Comparison of ENCODE assay signal across 9 cellular contexts in the genomic region with DNA sequence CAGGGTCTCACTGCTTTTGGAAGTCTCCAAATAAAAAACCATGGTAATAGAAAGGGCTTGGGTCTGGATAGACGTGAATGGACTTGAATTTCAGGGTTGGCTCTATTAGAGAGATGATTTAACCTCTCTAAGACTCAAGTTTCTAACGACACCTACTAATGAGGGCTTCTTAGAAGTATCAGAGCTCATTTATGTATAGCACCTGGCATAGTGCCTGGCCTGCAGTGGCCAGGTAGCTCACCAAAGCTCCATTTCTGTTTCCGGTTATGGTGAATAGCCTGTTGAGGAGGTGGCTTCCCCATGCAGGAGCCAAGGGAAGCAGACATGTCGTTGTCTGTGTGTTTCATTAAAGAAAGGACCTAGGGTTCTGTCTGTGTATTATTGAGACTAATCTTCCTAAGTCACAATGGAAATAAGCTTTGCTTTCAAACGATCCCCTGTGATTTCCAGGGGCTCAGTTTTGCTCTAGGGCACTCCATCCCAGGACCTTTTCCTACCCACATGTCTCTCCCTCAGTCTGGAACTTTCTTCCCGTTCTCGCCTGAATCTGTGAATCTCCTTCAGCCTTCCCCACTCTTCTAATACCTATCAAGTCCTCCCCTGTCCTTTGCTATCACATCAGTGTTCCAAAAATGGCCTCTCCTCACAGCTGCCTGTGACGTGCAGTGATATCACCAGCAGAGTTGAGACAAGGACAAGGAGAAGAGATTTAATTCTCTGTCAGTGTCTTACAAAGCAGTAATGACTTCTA.
DNase-seq lines count a peak whose midpoint lies in the region; ATAC-seq and TF ChIP-seq lines count a peak whose summit lies in the region.
"Had no signal": no experiment of that assay in that cellular context is flagged by ENCODE, and none has a peak within 500 bp of the region (broad histone marks: within the 10 kb centered on the region; RNA-seq: fewer than 3 reads in every experiment).

No MANE protein-coding gene starts in this region.

- H3K9me3 ChIP-seq in ascending aorta (no peaks in the 10 kb centered on the region), mucosa of descending colon (no peaks in the 10 kb centered on the region), transverse colon (no peaks in the 10 kb centered on the region)

- TF ChIP-seq POLR2A in transverse colon (IDR thresholded peaks at IDR 0.05): no peak

- WGBS in transverse colon (ENCODE audit: low coverage in 1 of 2), 2 donors: 50 to 62% methylated on average over 6 to 8 of the region's 8 CpGs

- in situ Hi-C loops in transverse colon (cut with MboI; ENCODE audit: low pct_ligation_motif_present in 1 of 4, low pct_unique_long_range_greater_than_20kb in 1 of 4, low sequenced_read_pairs in 3 of 4): no loop called here

- H3K27me3 ChIP-seq in ascending aorta: no peaks in the 10 kb centered on the region
- no peaks in the 10 kb centered on the region for H3K27me3 ChIP-seq in transverse colon

- peak overlapping the region in 1 of 2 donors; percentile 19 for H3K4me3 ChIP-seq in ascending aorta
- no peak overlapping the region for H3K4me3 ChIP-seq in mucosa of descending colon
- no peak overlapping the region for H3K4me3 ChIP-seq in transverse colon

- H3K4me1 Mint-ChIP-seq in T-helper 1 cell treated with Interleukin-12 subunit alpha and Interleukin-12 subunit beta and Interleukin-4 antibody, amounts not matched to agents 30 μg/mL and 1 μg/mL, for 36 hours (ENCODE audit: low read depth): peaks cover 33% of the 10 kb centered on the region
- peaks cover 64% of the 10 kb centered on the region for H3K4me1 Mint-ChIP-seq in activated T-cell treated with anti-CD3 and anti-CD28 coated beads, Interleukin-2, amount 50 U/mL, for 72 hours (ENCODE audit: low read depth)

- H3K4me3 Mint-ChIP-seq in T-helper 1 cell treated with Interleukin-12 subunit alpha and Interleukin-12 subunit beta and Interleukin-4 antibody, amounts not matched to agents 30 μg/mL and 1 μg/mL, for 36 hours: no peak overlapping the region
- peak overlapping the region in 1 of 2 donors; percentile 9 for H3K4me3 Mint-ChIP-seq in activated T-cell treated with anti-CD3 and anti-CD28 coated beads, Interleukin-2, amount 50 U/mL, for 72 hours

- no peaks in the 10 kb centered on the region for H3K36me3 ChIP-seq in ascending aorta
- H3K36me3 ChIP-seq in mucosa of descending colon (ENCODE audit: low read depth): no peaks in the 10 kb centered on the region
- H3K36me3 ChIP-seq in transverse colon: peaks cover 0 to 8% (median 0%) of the 10 kb centered on the region in 4 donors

- TF ChIP-seq CTCF in ascending aorta (IDR thresholded peaks at IDR 0.05) (no peak), mucosa of descending colon (IDR thresholded peaks at IDR 0.05) (no peak), transverse colon (IDR thresholded peaks at IDR 0.05) (no peak)

- TF ChIP-seq EP300 in transverse colon (IDR thresholded peaks at IDR 0.05; ENCODE audit: low read depth): no peak

- no peaks in the 10 kb centered on the region for H3K9me3 Mint-ChIP-seq in T-helper 1 cell treated with Interleukin-12 subunit alpha and Interleukin-12 subunit beta and Interleukin-4 antibody, amounts not matched to agents 30 μg/mL and 1 μg/mL, for 36 hours
- no peaks in the 10 kb centered on the region for H3K9me3 Mint-ChIP-seq in activated T-cell treated with anti-CD3 and anti-CD28 coated beads, Interleukin-2, amount 50 U/mL, for 72 hours

- peaks cover 49% of the 10 kb centered on the region for H3K36me3 Mint-ChIP-seq in T-helper 1 cell treated with Interleukin-12 subunit alpha and Interleukin-12 subunit beta and Interleukin-4 antibody, amounts not matched to agents 30 μg/mL and 1 μg/mL, for 36 hours (ENCODE audit: low read depth)
- peaks cover 1 to 21% of the 10 kb centered on the region in 2 donors for H3K36me3 Mint-ChIP-seq in activated T-cell treated with anti-CD3 and anti-CD28 coated beads, Interleukin-2, amount 50 U/mL, for 72 hours (ENCODE audit: insufficient read depth in 2 of 2)

- H3K4me1 ChIP-seq in ascending aorta (peaks cover 30 to 74% of the 10 kb centered on the region in 2 donors), mucosa of descending colon (ENCODE audit: low read depth) (peaks cover 32% of the 10 kb centered on the region), transverse colon (peaks cover 35 to 85% (median 57%) of the 10 kb centered on the region in 4 donors)

- peak overlapping the region; percentile 93 for H3K27ac ChIP-seq in ascending aorta
- peak overlapping the region; percentile 74 to 87 (median 82) for H3K27ac ChIP-seq in transverse colon

- intact Hi-C loops in ascending aorta (cut with DNase I) (loop anchor here (5.0 to 10.0 kb wide), 2 partner anchors 61 to 107 kb away; no protein-coding TSS in a partner anchor), mucosa of descending colon (cut with DNase I, micrococcal nuclease) (no loop called here), transverse colon (cut with DNase I; ENCODE audit: low total_unique reads) (loop anchor here (10.0 kb wide), 1 partner anchor 47 kb away; no protein-coding TSS in a partner anchor)

- H3K27me3 Mint-ChIP-seq in T-helper 1 cell treated with Interleukin-12 subunit alpha and Interleukin-12 subunit beta and Interleukin-4 antibody, amounts not matched to agents 30 μg/mL and 1 μg/mL, for 36 hours (ENCODE audit: low read depth): no peaks in the 10 kb centered on the region
- H3K27me3 Mint-ChIP-seq in activated T-cell treated with anti-CD3 and anti-CD28 coated beads, Interleukin-2, amount 50 U/mL, for 72 hours (ENCODE audit: low read depth): no peaks in the 10 kb centered on the region

- H3K27ac Mint-ChIP-seq in T-helper 1 cell treated with Interleukin-12 subunit alpha and Interleukin-12 subunit beta and Interleukin-4 antibody, amounts not matched to agents 30 μg/mL and 1 μg/mL, for 36 hours: peak overlapping the region; percentile 10
- H3K27ac Mint-ChIP-seq in activated T-cell treated with anti-CD3 and anti-CD28 coated beads, Interleukin-2, amount 50 U/mL, for 72 hours: no peak overlapping the region

- ATAC-seq in mucosa of descending colon: peak; percentile 24
- no peak for ATAC-seq in activated T-cell treated with anti-CD3 and anti-CD28 coated beads, Interleukin-2, amount 50 U/mL, for 72 hours (replicated peaks in 1 of 2)

- DNase-seq in T-helper 1 cell (no peak), ascending aorta (ENCODE audit: low spot score in 2 of 2) (no peak), mucosa of descending colon (no peak), transverse colon (no peak), NCI-H1694 (lab: John Stamatoyannopoulos, UW) (no peak), NCI-H1417 (lab: John Stamatoyannopoulos, UW) (no peak)
- DNase-seq in activated T-cell treated with anti-CD3 and anti-CD28 coated beads, Interleukin-2, amount 50 U/mL, for 72 hours: no peak
- DNase-seq: NCI-H524 had no signal

Comparison
In these comparisons a context has a peak if more than half of its experiments do, and no peak if none do; other contexts are left out.
1. intact Hi-C loops: an anchor here in ascending aorta (5.0 to 10.0 kb wide) and transverse colon (10.0 kb wide); none called in mucosa of descending colon.